ENCODE assay signal across 1 cellular context in the genomic region with DNA sequence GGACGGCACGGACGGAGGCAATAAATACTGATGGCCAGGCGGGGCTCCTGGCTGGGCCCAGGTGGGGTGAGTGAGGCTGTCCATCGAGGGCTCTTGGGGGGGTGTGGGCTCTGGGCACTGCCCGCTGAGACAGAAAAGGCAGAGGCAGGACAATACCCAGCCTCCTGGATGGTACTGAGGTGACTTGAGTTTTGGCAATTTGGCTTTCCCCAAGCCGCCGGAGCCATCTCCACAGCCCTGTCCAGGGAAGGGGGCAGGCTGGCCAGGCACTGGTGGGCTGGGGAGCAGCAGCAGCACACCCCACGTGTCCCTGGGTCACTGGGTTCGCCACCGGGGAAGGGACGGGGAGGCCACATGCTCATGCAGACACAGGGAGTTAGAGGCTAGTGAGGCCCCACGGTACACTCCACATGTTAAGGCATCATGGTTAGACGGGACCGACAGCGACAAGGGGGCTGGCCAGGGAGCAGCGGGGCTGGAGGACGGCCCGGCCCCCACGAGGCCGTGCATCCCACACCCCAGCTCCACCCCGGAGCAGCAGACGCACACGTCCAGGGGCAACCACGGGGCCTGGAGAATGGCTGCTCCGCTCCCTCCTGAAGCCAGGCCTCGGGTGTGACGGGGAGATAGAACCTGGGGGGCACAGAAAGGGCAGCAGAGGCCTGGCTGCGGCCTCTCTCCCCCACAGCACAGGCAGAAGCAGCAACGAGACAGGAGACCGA.
TF ChIP-seq lines count a peak whose summit lies in the region.

No MANE protein-coding gene starts in this region.

TF ChIP-seq in WTC11, 78 proteins besides CTCF, POLR2A, EP300 and RAD21 (continued from another document):
- TF ChIP-seq ZNF671 (CRISPR knock-in tag; IDR thresholded peaks at IDR 0.05) (peak; percentile 77), FOXK1 (CRISPR knock-in tag; IDR thresholded peaks at IDR 0.05) (no peak), TEAD1 (CRISPR knock-in tag; IDR thresholded peaks at IDR 0.05) (0 out of 2 replicates have a peak, but pooled peaks have one; percentile 54), NFE2L1 (CRISPR knock-in tag; IDR thresholded peaks at IDR 0.05) (peak; percentile 77; the same call in 1 of the 2 replicates), TEAD4 (CRISPR knock-in tag; IDR thresholded peaks at IDR 0.05) (0 out of 2 replicates have a peak, but pooled peaks have one; percentile 72), ZNF416 (CRISPR knock-in tag; IDR thresholded peaks at IDR 0.05) (peak; percentile 65; the same call in 1 of the 2 replicates), SMAD4 (CRISPR knock-in tag; IDR thresholded peaks at IDR 0.05) (0 out of 2 replicates have a peak, but pooled peaks have one; percentile 46), CREB1 (CRISPR knock-in tag; IDR thresholded peaks at IDR 0.05) (0 out of 2 replicates have a peak, but pooled peaks have one; percentile 41), JUN (CRISPR knock-in tag; IDR thresholded peaks at IDR 0.05) (no peak), SP1 (CRISPR knock-in tag; conservative IDR thresholded peaks at IDR 0.05) (peak; percentile 11; the same call in 1 of the 2 replicates), GABPB1 (CRISPR knock-in tag; IDR thresholded peaks at IDR 0.05) (peak; percentile 36; the same call in 1 of the 2 replicates), OVOL2 (CRISPR knock-in tag; IDR thresholded peaks at IDR 0.05; ENCODE audit: borderline replicate concordance) (no peak), FOXP1 (CRISPR knock-in tag; IDR thresholded peaks at IDR 0.05; ENCODE audit: borderline replicate concordance) (peak; percentile 76), NFYB (CRISPR knock-in tag; conservative IDR thresholded peaks at IDR 0.05; ENCODE audit: low read depth) (0 out of 2 replicates have a peak, but pooled peaks have one; percentile 42)
- TF ChIP-seq, protein P1, sequence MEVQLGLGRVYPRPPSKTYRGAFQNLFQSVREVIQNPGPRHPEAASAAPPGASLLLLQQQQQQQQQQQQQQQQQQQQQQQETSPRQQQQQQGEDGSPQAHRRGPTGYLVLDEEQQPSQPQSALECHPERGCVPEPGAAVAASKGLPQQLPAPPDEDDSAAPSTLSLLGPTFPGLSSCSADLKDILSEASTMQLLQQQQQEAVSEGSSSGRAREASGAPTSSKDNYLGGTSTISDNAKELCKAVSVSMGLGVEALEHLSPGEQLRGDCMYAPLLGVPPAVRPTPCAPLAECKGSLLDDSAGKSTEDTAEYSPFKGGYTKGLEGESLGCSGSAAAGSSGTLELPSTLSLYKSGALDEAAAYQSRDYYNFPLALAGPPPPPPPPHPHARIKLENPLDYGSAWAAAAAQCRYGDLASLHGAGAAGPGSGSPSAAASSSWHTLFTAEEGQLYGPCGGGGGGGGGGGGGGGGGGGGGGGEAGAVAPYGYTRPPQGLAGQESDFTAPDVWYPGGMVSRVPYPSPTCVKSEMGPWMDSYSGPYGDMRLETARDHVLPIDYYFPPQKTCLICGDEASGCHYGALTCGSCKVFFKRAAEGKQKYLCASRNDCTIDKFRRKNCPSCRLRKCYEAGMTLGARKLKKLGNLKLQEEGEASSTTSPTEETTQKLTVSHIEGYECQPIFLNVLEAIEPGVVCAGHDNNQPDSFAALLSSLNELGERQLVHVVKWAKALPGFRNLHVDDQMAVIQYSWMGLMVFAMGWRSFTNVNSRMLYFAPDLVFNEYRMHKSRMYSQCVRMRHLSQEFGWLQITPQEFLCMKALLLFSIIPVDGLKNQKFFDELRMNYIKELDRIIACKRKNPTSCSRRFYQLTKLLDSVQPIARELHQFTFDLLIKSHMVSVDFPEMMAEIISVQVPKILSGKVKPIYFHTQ (CRISPR knock-in tag; IDR thresholded peaks at IDR 0.05) = no peak
- TF ChIP-seq, protein P2, sequence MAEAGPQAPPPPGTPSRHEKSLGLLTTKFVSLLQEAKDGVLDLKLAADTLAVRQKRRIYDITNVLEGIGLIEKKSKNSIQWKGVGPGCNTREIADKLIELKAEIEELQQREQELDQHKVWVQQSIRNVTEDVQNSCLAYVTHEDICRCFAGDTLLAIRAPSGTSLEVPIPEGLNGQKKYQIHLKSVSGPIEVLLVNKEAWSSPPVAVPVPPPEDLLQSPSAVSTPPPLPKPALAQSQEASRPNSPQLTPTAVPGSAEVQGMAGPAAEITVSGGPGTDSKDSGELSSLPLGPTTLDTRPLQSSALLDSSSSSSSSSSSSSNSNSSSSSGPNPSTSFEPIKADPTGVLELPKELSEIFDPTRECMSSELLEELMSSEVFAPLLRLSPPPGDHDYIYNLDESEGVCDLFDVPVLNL (CRISPR knock-in tag; IDR thresholded peaks at IDR 0.05; ENCODE audit: borderline replicate concordance, low read depth) = peak; percentile 46; the same call in 1 of the 2 replicates
- TF ChIP-seq, protein P3, sequence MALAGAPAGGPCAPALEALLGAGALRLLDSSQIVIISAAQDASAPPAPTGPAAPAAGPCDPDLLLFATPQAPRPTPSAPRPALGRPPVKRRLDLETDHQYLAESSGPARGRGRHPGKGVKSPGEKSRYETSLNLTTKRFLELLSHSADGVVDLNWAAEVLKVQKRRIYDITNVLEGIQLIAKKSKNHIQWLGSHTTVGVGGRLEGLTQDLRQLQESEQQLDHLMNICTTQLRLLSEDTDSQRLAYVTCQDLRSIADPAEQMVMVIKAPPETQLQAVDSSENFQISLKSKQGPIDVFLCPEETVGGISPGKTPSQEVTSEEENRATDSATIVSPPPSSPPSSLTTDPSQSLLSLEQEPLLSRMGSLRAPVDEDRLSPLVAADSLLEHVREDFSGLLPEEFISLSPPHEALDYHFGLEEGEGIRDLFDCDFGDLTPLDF (CRISPR knock-in tag; IDR thresholded peaks at IDR 0.05) = no peak
- TF ChIP-seq, protein P4, sequence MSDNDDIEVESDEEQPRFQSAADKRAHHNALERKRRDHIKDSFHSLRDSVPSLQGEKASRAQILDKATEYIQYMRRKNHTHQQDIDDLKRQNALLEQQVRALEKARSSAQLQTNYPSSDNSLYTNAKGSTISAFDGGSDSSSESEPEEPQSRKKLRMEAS (CRISPR knock-in tag; IDR thresholded peaks at IDR 0.05) = 0 out of 2 replicates have a peak, but pooled peaks have one; percentile 12
- TF ChIP-seq, protein P5, sequence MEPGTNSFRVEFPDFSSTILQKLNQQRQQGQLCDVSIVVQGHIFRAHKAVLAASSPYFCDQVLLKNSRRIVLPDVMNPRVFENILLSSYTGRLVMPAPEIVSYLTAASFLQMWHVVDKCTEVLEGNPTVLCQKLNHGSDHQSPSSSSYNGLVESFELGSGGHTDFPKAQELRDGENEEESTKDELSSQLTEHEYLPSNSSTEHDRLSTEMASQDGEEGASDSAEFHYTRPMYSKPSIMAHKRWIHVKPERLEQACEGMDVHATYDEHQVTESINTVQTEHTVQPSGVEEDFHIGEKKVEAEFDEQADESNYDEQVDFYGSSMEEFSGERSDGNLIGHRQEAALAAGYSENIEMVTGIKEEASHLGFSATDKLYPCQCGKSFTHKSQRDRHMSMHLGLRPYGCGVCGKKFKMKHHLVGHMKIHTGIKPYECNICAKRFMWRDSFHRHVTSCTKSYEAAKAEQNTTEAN (CRISPR knock-in tag; IDR thresholded peaks at IDR 0.05) = no peak
- TF ChIP-seq, protein P6, sequence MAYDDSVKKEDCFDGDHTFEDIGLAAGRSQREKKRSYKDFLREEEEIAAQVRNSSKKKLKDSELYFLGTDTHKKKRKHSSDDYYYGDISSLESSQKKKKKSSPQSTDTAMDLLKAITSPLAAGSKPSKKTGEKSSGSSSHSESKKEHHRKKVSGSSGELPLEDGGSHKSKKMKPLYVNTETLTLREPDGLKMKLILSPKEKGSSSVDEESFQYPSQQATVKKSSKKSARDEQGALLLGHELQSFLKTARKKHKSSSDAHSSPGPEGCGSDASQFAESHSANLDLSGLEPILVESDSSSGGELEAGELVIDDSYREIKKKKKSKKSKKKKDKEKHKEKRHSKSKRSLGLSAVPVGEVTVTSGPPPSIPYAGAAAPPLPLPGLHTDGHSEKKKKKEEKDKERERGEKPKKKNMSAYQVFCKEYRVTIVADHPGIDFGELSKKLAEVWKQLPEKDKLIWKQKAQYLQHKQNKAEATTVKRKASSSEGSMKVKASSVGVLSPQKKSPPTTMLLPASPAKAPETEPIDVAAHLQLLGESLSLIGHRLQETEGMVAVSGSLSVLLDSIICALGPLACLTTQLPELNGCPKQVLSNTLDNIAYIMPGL (CRISPR knock-in tag; IDR thresholded peaks at IDR 0.05) = 0 out of 2 replicates have a peak, but pooled peaks have one; percentile 45
- TF ChIP-seq, protein P7, sequence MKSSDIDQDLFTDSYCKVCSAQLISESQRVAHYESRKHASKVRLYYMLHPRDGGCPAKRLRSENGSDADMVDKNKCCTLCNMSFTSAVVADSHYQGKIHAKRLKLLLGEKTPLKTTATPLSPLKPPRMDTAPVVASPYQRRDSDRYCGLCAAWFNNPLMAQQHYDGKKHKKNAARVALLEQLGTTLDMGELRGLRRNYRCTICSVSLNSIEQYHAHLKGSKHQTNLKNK (CRISPR knock-in tag; IDR thresholded peaks at IDR 0.05) = peak; percentile 50
- TF ChIP-seq, protein P8, sequence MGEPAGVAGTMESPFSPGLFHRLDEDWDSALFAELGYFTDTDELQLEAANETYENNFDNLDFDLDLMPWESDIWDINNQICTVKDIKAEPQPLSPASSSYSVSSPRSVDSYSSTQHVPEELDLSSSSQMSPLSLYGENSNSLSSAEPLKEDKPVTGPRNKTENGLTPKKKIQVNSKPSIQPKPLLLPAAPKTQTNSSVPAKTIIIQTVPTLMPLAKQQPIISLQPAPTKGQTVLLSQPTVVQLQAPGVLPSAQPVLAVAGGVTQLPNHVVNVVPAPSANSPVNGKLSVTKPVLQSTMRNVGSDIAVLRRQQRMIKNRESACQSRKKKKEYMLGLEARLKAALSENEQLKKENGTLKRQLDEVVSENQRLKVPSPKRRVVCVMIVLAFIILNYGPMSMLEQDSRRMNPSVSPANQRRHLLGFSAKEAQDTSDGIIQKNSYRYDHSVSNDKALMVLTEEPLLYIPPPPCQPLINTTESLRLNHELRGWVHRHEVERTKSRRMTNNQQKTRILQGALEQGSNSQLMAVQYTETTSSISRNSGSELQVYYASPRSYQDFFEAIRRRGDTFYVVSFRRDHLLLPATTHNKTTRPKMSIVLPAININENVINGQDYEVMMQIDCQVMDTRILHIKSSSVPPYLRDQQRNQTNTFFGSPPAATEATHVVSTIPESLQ (CRISPR knock-in tag; IDR thresholded peaks at IDR 0.05) = 0 out of 2 replicates have a peak, but pooled peaks have one; percentile 16
- TF ChIP-seq, protein P9, sequence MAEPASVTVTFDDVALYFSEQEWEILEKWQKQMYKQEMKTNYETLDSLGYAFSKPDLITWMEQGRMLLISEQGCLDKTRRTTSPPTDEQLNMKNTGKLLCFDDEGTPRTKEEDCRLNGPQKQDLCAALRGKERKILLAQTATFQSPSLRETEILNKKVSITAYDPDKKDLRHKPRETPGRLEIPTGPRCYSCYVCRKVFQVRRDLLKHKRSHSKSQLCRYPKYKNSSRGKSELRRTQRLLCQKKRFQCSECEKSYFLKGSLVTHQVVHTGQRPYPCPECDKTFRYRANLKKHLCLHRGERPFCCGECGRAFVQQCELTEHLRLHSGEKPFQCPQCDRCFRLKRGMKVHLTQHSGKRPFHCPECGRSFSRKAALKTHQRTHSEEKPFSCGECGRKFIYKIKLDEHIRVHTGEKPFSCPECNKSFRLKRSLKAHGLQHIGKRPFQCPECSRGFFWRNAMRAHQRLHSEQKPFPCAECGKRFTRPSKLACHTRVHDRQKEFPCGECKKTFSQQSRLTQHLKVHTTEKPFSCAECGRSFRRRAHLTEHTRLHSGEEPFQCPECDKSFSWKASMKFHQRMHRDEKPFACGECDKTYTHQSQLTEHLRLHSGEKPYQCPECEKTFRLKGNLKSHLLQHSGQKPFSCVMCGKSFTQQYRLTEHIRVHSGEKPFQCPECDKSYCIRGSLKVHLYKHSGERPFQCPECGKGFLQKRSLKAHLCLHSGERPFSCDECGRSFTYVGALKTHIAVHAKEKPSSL (CRISPR knock-in tag; conservative IDR thresholded peaks at IDR 0.05) = peak; percentile 59; the same call in 1 of the 2 replicates
- TF ChIP-seq, protein P10, sequence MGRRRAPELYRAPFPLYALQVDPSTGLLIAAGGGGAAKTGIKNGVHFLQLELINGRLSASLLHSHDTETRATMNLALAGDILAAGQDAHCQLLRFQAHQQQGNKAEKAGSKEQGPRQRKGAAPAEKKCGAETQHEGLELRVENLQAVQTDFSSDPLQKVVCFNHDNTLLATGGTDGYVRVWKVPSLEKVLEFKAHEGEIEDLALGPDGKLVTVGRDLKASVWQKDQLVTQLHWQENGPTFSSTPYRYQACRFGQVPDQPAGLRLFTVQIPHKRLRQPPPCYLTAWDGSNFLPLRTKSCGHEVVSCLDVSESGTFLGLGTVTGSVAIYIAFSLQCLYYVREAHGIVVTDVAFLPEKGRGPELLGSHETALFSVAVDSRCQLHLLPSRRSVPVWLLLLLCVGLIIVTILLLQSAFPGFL (CRISPR knock-in tag; IDR thresholded peaks at IDR 0.05; ENCODE audit: borderline replicate concordance) = no peak
- TF ChIP-seq, protein P11, sequence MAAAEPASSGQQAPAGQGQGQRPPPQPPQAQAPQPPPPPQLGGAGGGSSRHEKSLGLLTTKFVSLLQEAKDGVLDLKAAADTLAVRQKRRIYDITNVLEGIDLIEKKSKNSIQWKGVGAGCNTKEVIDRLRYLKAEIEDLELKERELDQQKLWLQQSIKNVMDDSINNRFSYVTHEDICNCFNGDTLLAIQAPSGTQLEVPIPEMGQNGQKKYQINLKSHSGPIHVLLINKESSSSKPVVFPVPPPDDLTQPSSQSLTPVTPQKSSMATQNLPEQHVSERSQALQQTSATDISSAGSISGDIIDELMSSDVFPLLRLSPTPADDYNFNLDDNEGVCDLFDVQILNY (CRISPR knock-in tag; IDR thresholded peaks at IDR 0.05) = peak; percentile 22; the same call in 1 of the 2 replicates
- TF ChIP-seq, protein P12, sequence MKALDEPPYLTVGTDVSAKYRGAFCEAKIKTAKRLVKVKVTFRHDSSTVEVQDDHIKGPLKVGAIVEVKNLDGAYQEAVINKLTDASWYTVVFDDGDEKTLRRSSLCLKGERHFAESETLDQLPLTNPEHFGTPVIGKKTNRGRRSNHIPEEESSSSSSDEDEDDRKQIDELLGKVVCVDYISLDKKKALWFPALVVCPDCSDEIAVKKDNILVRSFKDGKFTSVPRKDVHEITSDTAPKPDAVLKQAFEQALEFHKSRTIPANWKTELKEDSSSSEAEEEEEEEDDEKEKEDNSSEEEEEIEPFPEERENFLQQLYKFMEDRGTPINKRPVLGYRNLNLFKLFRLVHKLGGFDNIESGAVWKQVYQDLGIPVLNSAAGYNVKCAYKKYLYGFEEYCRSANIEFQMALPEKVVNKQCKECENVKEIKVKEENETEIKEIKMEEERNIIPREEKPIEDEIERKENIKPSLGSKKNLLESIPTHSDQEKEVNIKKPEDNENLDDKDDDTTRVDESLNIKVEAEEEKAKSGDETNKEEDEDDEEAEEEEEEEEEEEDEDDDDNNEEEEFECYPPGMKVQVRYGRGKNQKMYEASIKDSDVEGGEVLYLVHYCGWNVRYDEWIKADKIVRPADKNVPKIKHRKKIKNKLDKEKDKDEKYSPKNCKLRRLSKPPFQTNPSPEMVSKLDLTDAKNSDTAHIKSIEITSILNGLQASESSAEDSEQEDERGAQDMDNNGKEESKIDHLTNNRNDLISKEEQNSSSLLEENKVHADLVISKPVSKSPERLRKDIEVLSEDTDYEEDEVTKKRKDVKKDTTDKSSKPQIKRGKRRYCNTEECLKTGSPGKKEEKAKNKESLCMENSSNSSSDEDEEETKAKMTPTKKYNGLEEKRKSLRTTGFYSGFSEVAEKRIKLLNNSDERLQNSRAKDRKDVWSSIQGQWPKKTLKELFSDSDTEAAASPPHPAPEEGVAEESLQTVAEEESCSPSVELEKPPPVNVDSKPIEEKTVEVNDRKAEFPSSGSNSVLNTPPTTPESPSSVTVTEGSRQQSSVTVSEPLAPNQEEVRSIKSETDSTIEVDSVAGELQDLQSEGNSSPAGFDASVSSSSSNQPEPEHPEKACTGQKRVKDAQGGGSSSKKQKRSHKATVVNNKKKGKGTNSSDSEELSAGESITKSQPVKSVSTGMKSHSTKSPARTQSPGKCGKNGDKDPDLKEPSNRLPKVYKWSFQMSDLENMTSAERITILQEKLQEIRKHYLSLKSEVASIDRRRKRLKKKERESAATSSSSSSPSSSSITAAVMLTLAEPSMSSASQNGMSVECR (CRISPR knock-in tag; IDR thresholded peaks at IDR 0.05; ENCODE audit: borderline replicate concordance) = 0 out of 2 replicates have a peak, but pooled peaks have one; percentile 57
